Comparison of ENCODE assay signal across 1 cellular context in the genomic region with DNA sequence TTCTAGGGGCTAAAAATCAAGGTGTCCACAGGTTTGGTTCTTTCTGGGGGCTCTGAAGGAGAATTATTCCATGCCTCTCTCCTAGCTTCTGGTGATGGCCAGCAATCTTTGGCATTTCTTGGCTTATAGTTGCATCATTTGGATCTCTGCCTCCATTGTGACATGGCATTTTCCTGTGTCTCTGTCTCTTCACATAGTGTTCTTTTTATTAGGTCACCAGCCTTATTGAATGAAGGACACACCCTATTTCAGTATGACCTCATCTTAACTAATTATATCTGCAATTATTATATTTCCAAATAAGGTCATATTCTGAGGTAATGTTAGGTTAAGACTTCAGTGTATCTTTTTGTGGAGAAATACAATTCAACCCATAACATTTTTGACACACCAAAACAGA.
TF ChIP-seq lines count a peak whose summit lies in the region.

No MANE protein-coding gene starts in this region.

TF ChIP-seq in WTC11, 78 proteins besides CTCF, POLR2A, EP300 and RAD21 (continued from another document):
- TF ChIP-seq, protein P1, sequence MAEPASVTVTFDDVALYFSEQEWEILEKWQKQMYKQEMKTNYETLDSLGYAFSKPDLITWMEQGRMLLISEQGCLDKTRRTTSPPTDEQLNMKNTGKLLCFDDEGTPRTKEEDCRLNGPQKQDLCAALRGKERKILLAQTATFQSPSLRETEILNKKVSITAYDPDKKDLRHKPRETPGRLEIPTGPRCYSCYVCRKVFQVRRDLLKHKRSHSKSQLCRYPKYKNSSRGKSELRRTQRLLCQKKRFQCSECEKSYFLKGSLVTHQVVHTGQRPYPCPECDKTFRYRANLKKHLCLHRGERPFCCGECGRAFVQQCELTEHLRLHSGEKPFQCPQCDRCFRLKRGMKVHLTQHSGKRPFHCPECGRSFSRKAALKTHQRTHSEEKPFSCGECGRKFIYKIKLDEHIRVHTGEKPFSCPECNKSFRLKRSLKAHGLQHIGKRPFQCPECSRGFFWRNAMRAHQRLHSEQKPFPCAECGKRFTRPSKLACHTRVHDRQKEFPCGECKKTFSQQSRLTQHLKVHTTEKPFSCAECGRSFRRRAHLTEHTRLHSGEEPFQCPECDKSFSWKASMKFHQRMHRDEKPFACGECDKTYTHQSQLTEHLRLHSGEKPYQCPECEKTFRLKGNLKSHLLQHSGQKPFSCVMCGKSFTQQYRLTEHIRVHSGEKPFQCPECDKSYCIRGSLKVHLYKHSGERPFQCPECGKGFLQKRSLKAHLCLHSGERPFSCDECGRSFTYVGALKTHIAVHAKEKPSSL (CRISPR knock-in tag; conservative IDR thresholded peaks at IDR 0.05): no peak
- TF ChIP-seq TP53 (CRISPR knock-in tag; IDR thresholded peaks at IDR 0.05): no peak
- no peak for TF ChIP-seq MXD4 (CRISPR knock-in tag; IDR thresholded peaks at IDR 0.05; ENCODE audit: borderline replicate concordance)
- TF ChIP-seq FOXP1 (CRISPR knock-in tag; IDR thresholded peaks at IDR 0.05; ENCODE audit: borderline replicate concordance): no peak
